ENCODE assay signal across 1 cellular context in genomic region chr9:33290994-33291397, GRCh38.
TF ChIP-seq lines count a peak whose summit lies in the region.

No MANE protein-coding gene starts in this region.

TF ChIP-seq in GM12878, 131 proteins besides CTCF, POLR2A, EP300 and RAD21:
- 0 out of 2 replicates have a peak, but pooled peaks have one; percentile 10 for TF ChIP-seq ESRRA (IDR thresholded peaks at IDR 0.05; ENCODE audit: low read length)
- TF ChIP-seq WRNIP1 (IDR thresholded peaks at IDR 0.05; ENCODE audit: borderline replicate concordance, low read depth, low read length), result 0 out of 2 replicates have a peak, but pooled peaks have one; percentile 35
- TF ChIP-seq STAT3 (IDR thresholded peaks at IDR 0.05; ENCODE audit: low read depth, low read length), result no peak
- TF ChIP-seq SREBF2 (IDR thresholded peaks at IDR 0.05; ENCODE audit: low read length), result 0 out of 2 replicates have a peak, but pooled peaks have one; percentile 24
